15 cellular contexts compared by ENCODE assay signal in genomic region chrX:85963736-85964135, GRCh38.
DNase-seq lines count a peak whose midpoint lies in the region; ATAC-seq and TF ChIP-seq lines count a peak whose summit lies in the region.
"Had no signal": no experiment of that assay in that cellular context is flagged by ENCODE, and none has a peak within 500 bp of the region (broad histone marks: within the 10 kb centered on the region; RNA-seq: fewer than 3 reads in every experiment).

No MANE protein-coding gene starts in this region.

- intact Hi-C loops in aorta (cut with DNase I), result no loop called here
- intact Hi-C loops in natural killer cell (cut with micrococcal nuclease), result no loop called here
- intact Hi-C loops in activated T-helper 1 cell treated with anti-CD3 and anti-CD28 coated beads, Interleukin-12 subunit alpha, Interleukin-12 subunit beta, Interleukin-2, Interleukin-4 antibody, amounts not matched to agents 30 ng/mL and 10 ng/mL and 1 ng/mL, durations not matched to agents 14 hours and 24 hours and 36 hours (cut with micrococcal nuclease), result no loop called here

- H3K9me3 ChIP-seq in aorta (ENCODE audit: control insufficient read depth, low read length), result no peaks in the 10 kb centered on the region
- H3K9me3 ChIP-seq: gastroesophageal sphincter had no signal

- H3K27me3 Mint-ChIP-seq in natural killer cell (ENCODE audit: low read depth in 2 of 2), result no peaks in the 10 kb centered on the region
- H3K27me3 Mint-ChIP-seq in activated T-helper 1 cell treated with anti-CD3 and anti-CD28 coated beads, Interleukin-12 subunit alpha, Interleukin-12 subunit beta, Interleukin-2, Interleukin-4 antibody, amounts not matched to agents 30 ng/mL and 10 ng/mL and 1 ng/mL, durations not matched to agents 14 hours and 24 hours and 36 hours (ENCODE audit: insufficient read depth), result no peaks in the 10 kb centered on the region
- H3K27me3 Mint-ChIP-seq: T-helper 17 cell had no signal

- no peak for ATAC-seq in aorta (ENCODE audit: low FRiP score)
- no peak for ATAC-seq in natural killer cell
- ATAC-seq: gastroesophageal sphincter, T-helper 17 cell had no signal

- H3K27ac ChIP-seq in aorta (ENCODE audit: low read depth in 1 of 2, low read length in 2 of 2), result no peak overlapping the region
- H3K27ac ChIP-seq: gastroesophageal sphincter, skin epidermis had no signal

- no peak for TF ChIP-seq CTCF in fibroblast of pulmonary artery (IDR thresholded peaks at IDR 0.05; ENCODE audit: low read length, missing control alignments)
- TF ChIP-seq CTCF in natural killer cell (IDR thresholded peaks at IDR 0.05), result no peak

- DNase-seq in EH (ENCODE audit: low read depth) (peak; percentile 75), RKO (ENCODE audit: low spot score) (peak; percentile 80), fibroblast of pulmonary artery (ENCODE audit: low read depth) (peak; percentile 72), renal cortical epithelial cell (ENCODE audit: low read depth) (peak; percentile 82), aorta (no peak), natural killer cell (no peak), 8988T (no peak)
- no peak for DNase-seq in activated T-helper 1 cell treated with anti-CD3 and anti-CD28 coated beads, Interleukin-12 subunit alpha, Interleukin-12 subunit beta, Interleukin-2, Interleukin-4 antibody, amounts not matched to agents 30 ng/mL and 10 ng/mL and 1 ng/mL, durations not matched to agents 14 hours and 24 hours and 36 hours (ENCODE audit: low spot score)
- DNase-seq: activated CD8-positive, alpha-beta memory T cell treated with anti-CD3 and anti-CD28 coated beads for 24 hours; DMS153; NCI-H1105; T-helper 17 cell had no signal

- no peak overlapping the region for H3K27ac Mint-ChIP-seq in natural killer cell
- H3K27ac Mint-ChIP-seq in activated T-helper 1 cell treated with anti-CD3 and anti-CD28 coated beads, Interleukin-12 subunit alpha, Interleukin-12 subunit beta, Interleukin-2, Interleukin-4 antibody, amounts not matched to agents 30 ng/mL and 10 ng/mL and 1 ng/mL, durations not matched to agents 14 hours and 24 hours and 36 hours, result no peak overlapping the region
- H3K27ac Mint-ChIP-seq: mesothelial cell of epicardium, T-helper 17 cell had no signal

- H3K27me3 ChIP-seq in aorta (ENCODE audit: control insufficient read depth in 1 of 2, insufficient read depth in 2 of 2, low read length in 1 of 2), result no peaks in the 10 kb centered on the region
- H3K27me3 ChIP-seq: gastroesophageal sphincter had no signal

- H3K4me3 Mint-ChIP-seq in natural killer cell, result no peak overlapping the region
- no peak overlapping the region for H3K4me3 Mint-ChIP-seq in activated T-helper 1 cell treated with anti-CD3 and anti-CD28 coated beads, Interleukin-12 subunit alpha, Interleukin-12 subunit beta, Interleukin-2, Interleukin-4 antibody, amounts not matched to agents 30 ng/mL and 10 ng/mL and 1 ng/mL, durations not matched to agents 14 hours and 24 hours and 36 hours
- H3K4me3 Mint-ChIP-seq: mesothelial cell of epicardium, T-helper 17 cell had no signal

- no peaks in the 10 kb centered on the region for H3K4me1 ChIP-seq in aorta (ENCODE audit: control insufficient read depth in 1 of 2, insufficient read depth in 2 of 2, low read length in 2 of 2)
- H3K4me1 ChIP-seq: gastroesophageal sphincter had no signal

- no peaks in the 10 kb centered on the region for H3K36me3 Mint-ChIP-seq in natural killer cell
- peaks cover 2% of the 10 kb centered on the region for H3K36me3 Mint-ChIP-seq in activated T-helper 1 cell treated with anti-CD3 and anti-CD28 coated beads, Interleukin-12 subunit alpha, Interleukin-12 subunit beta, Interleukin-2, Interleukin-4 antibody, amounts not matched to agents 30 ng/mL and 10 ng/mL and 1 ng/mL, durations not matched to agents 14 hours and 24 hours and 36 hours (ENCODE audit: low read depth)

- H3K4me3 ChIP-seq in fibroblast of pulmonary artery (replicated peaks; ENCODE audit: low read depth, low read length), result no peak overlapping the region
- no peak overlapping the region for H3K4me3 ChIP-seq in aorta (ENCODE audit: low read length in 2 of 2)
- H3K4me3 ChIP-seq: gastroesophageal sphincter, skin epidermis had no signal

- no peaks in the 10 kb centered on the region for H3K9me3 Mint-ChIP-seq in natural killer cell
- H3K9me3 Mint-ChIP-seq in activated T-helper 1 cell treated with anti-CD3 and anti-CD28 coated beads, Interleukin-12 subunit alpha, Interleukin-12 subunit beta, Interleukin-2, Interleukin-4 antibody, amounts not matched to agents 30 ng/mL and 10 ng/mL and 1 ng/mL, durations not matched to agents 14 hours and 24 hours and 36 hours, result no peaks in the 10 kb centered on the region
- H3K9me3 Mint-ChIP-seq: mesothelial cell of epicardium had no signal

- no peaks in the 10 kb centered on the region for H3K4me1 Mint-ChIP-seq in natural killer cell
- peaks cover 5% of the 10 kb centered on the region for H3K4me1 Mint-ChIP-seq in activated T-helper 1 cell treated with anti-CD3 and anti-CD28 coated beads, Interleukin-12 subunit alpha, Interleukin-12 subunit beta, Interleukin-2, Interleukin-4 antibody, amounts not matched to agents 30 ng/mL and 10 ng/mL and 1 ng/mL, durations not matched to agents 14 hours and 24 hours and 36 hours (ENCODE audit: low read depth)
- H3K4me1 Mint-ChIP-seq: T-helper 17 cell had no signal

- no peaks in the 10 kb centered on the region for H3K36me3 ChIP-seq in aorta (ENCODE audit: control insufficient read depth in 1 of 2, insufficient read depth in 2 of 2, low read length in 1 of 2)
- H3K36me3 ChIP-seq: gastroesophageal sphincter had no signal

- 67 to 78% methylated on average over 5 of the region's 5 CpGs for WGBS in aorta, 2 donors

Comparison
In these comparisons a context has a peak if more than half of its experiments do, and no peak if none do; other contexts are left out.
1. DNase-seq: peak in EH (single experiment), RKO (single experiment), fibroblast of pulmonary artery (single experiment) and renal cortical epithelial cell (single experiment); none in aorta (0 of 2), natural killer cell (single experiment), activated T-helper 1 cell treated with anti-CD3 and anti-CD28 coated beads, Interleukin-12 subunit alpha, Interleukin-12 subunit beta, Interleukin-2, Interleukin-4 antibody, amounts not matched to agents 30 ng/mL and 10 ng/mL and 1 ng/mL, durations not matched to agents 14 hours and 24 hours and 36 hours (single experiment) and 8988T (single experiment).